In genomic region chr5:7419367-7419766, GRCh38 we compare ENCODE assay signal across 27 cellular contexts. TPM values are rescaled to one million over a fixed set of nuclear protein-coding genes. Genes with fewer than 3 reads are reported as not detected.
DNase-seq lines count a peak whose midpoint lies in the region; ATAC-seq, FAIRE-seq and TF ChIP-seq lines count a peak whose summit lies in the region.
"Had no signal": no experiment of that assay in that cellular context is flagged by ENCODE, and none has a peak within 500 bp of the region (broad histone marks: within the 10 kb centered on the region; RNA-seq: fewer than 3 reads in every experiment).

No MANE protein-coding gene starts in this region.

- DNase-seq in HepG2 (ENCODE audit: low spot score) (no peak), right lobe of liver (no peak), H1 (ENCODE audit: low read depth in 1 of 2, low spot score in 2 of 2) (no peak), nephron progenitor cell (no peak), NCI-H345 (lab: John Stamatoyannopoulos, UW) (no peak), SK-N-SH (no peak), caudate nucleus (lab: John Stamatoyannopoulos, UW) (no peak)
- DNase-seq in stimulated activated CD4-positive, alpha-beta T cell treated with anti-CD3 and anti-CD28 coated beads, Interleukin-4, amount 100 ng/mL, for 1 hour = no peak
- DNase-seq: 8988T, ACHN, DMS153, DND-41, GOT3, Karpas-422, NCI-H1092, NCI-H1417 treated with DMSO at 0.1 percent for 48 hours, NCI-H1694 treated with DMSO at 0.1 percent for 48 hours, NCI-H2081, NCI-H2227 treated with DMSO at 0.1 percent for 48 hours, NCI-H510A, NCI-H69, SHP77 had no signal

- H2BK120ac ChIP-seq in H1 (replicated peaks; ENCODE audit: low read depth, low read length) = no peak overlapping the region

- H3K27me3 ChIP-seq in HepG2 (ENCODE audit: control insufficient read depth in 1 of 2, insufficient read depth in 2 of 2, low read length in 2 of 2) = no peaks in the 10 kb centered on the region
- no peaks in the 10 kb centered on the region for H3K27me3 ChIP-seq in right lobe of liver
- H3K27me3 ChIP-seq in H1 (replicated peaks in 1 of 4; ENCODE audit: control insufficient read depth in 3 of 4, extremely low read depth in 1 of 4, insufficient read depth in 3 of 4, low read length in 3 of 4) = no peaks in the 10 kb centered on the region
- no peaks in the 10 kb centered on the region; the same call in 1 of the 2 replicates for H3K27me3 ChIP-seq in SK-N-SH (ENCODE audit: insufficient read depth)

- peak overlapping the region; percentile 26 for H3K18ac ChIP-seq in H1 (ENCODE audit: extremely low read depth, low read length)

- H4K5ac ChIP-seq in H1 (ENCODE audit: insufficient read length, low read depth, low read length) = no peak overlapping the region

- FAIRE-seq in HepG2 (lab: Jason Lieb, UNC) = no peak
- FAIRE-seq in H1 (lab: Jason Lieb, UNC) = no peak

- peak; percentile 52 for ATAC-seq in HepG2
- ATAC-seq in right lobe of liver = no peak
- ATAC-seq: HCT116, Panc1 had no signal

- H3K4me1 ChIP-seq in HepG2 (ENCODE audit: insufficient read depth, low read length) (no peaks in the 10 kb centered on the region), right lobe of liver (no peaks in the 10 kb centered on the region), H1 (replicated peaks in 1 of 4; ENCODE audit: control insufficient read depth in 3 of 4, insufficient read depth in 4 of 4, low read length in 3 of 4) (peaks cover 23 to 49% (median 37%) of the 10 kb centered on the region in 4 experiments), SK-N-SH (ENCODE audit: control insufficient read depth in 1 of 2, insufficient read depth in 2 of 2, low read depth in 1 of 2, low read length in 1 of 2) (no peaks in the 10 kb centered on the region)

- peak overlapping the region; percentile 57; the same call in 1 of the 2 replicates for H2AK5ac ChIP-seq in H1 (ENCODE audit: low read depth, low read length)

- H4K91ac ChIP-seq in H1 (replicated peaks; ENCODE audit: insufficient read length, low read length) = peak overlapping the region; percentile 84

- H3K79me2 ChIP-seq in HepG2 (ENCODE audit: insufficient read depth, low read length) (no peaks in the 10 kb centered on the region), H1 (ENCODE audit: control insufficient read depth in 1 of 2, insufficient read depth in 2 of 2, low read length in 2 of 2) (peaks cover 4 to 62% of the 10 kb centered on the region in 2 experiments; a peak in 3 of 4 replicates), SK-N-SH (ENCODE audit: insufficient read depth) (no peaks in the 10 kb centered on the region)

- peaks cover 89% of the 10 kb centered on the region for H3K4me1 Mint-ChIP-seq in nephron progenitor cell

- H3K9me3 ChIP-seq in HepG2 (ENCODE audit: low read length) (no peaks in the 10 kb centered on the region; the same call in 1 of the 2 replicates), right lobe of liver (no peaks in the 10 kb centered on the region), H1 (ENCODE audit: insufficient read depth in 2 of 2, low read depth in 1 of 2, low read length in 1 of 2) (no peaks in the 10 kb centered on the region), SK-N-SH (no peaks in the 10 kb centered on the region)

- no peaks in the 10 kb centered on the region for H3K23me2 ChIP-seq in H1 (ENCODE audit: low read depth, low read length)

- POLR2A ChIA-PET in HepG2 (lab: Yijun Ruan, JAX) = no interaction called here
- POLR2A ChIA-PET in H1 (lab: Charles Lee; ENCODE audit: partially characterized antibody) = interaction anchor here (1.3 to 2.5 kb wide), 6 partner anchors 8 to 23 kb away, joined by 3 to 13 read pairs (median 6); partner anchors contain the start of gene ADCY2
- POLR2A ChIA-PET in SK-N-SH (lab: Yijun Ruan, JAX) = no interaction called here

- H3K27ac Mint-ChIP-seq in nephron progenitor cell = peak overlapping the region; percentile 52

- no peaks in the 10 kb centered on the region for H3K9me2 ChIP-seq in SK-N-SH

- TF ChIP-seq RAD21 in HepG2 (CRISPR knock-in tag; IDR thresholded peaks at IDR 0.05) (no peak), H1 (IDR thresholded peaks at IDR 0.05 in 1 of 2, conservative IDR thresholded peaks at IDR 0.05 in 1 of 2; ENCODE audit: low read depth in 2 of 2, low read length in 2 of 2) (no peak), SK-N-SH (IDR thresholded peaks at IDR 0.05; ENCODE audit: low read length) (no peak)

- H3K4me3 Mint-ChIP-seq in nephron progenitor cell = peak overlapping the region; percentile 17

- peaks cover 3% of the 10 kb centered on the region for H3K79me1 ChIP-seq in H1 (ENCODE audit: low read depth, low read length)

- H3K4me2 ChIP-seq in HepG2 (ENCODE audit: low read depth, low read length) (no peak overlapping the region), H1 (ENCODE audit: insufficient read depth in 1 of 2, low read depth in 2 of 2, low read length in 2 of 2) (peak overlapping the region; percentile 54 to 72), SK-N-SH (no peak overlapping the region)

- no peak overlapping the region for H3K9ac ChIP-seq in HepG2 (ENCODE audit: insufficient read depth, low read depth, low read length)
- H3K9ac ChIP-seq in H1 (replicated peaks in 1 of 4; ENCODE audit: extremely low read depth in 1 of 4, low read depth in 3 of 4, low read length in 3 of 4) = no peak overlapping the region
- H3K9ac ChIP-seq in SK-N-SH = no peak overlapping the region

- H2BK15ac ChIP-seq in H1 (ENCODE audit: low read length) = no peak overlapping the region

- 10% methylated on average over 3 of the region's 4 CpGs for WGBS in HepG2 (ENCODE audit: low lambda C conversion rate)
- 33% methylated on average over 1 of the region's 4 CpGs for WGBS in right lobe of liver (ENCODE audit: insufficient coverage, low coverage, low lambda C conversion rate, missing lambda C conversion rate)
- 72% methylated on average over 4 of the region's 4 CpGs; no CpG with 5 or more reads in 1 of the 2 experiments for WGBS in H1 (ENCODE audit: extremely low coverage in 1 of 2, insufficient coverage in 1 of 2, insufficient read length in 1 of 2, insufficient replicate concordance in 2 of 2, low coverage in 1 of 2, low lambda C conversion rate in 2 of 2, missing lambda C conversion rate in 1 of 2), 2 experiments
- 6% methylated on average over 4 of the region's 4 CpGs for WGBS in SK-N-SH (ENCODE audit: low lambda C conversion rate)

- H3K4me3 ChIP-seq in HepG2 (replicated peaks in 1 of 3; ENCODE audit: insufficient read depth in 1 of 3, low read depth in 2 of 3, low read length in 3 of 3) (no peak overlapping the region), right lobe of liver (no peak overlapping the region), H1 (ENCODE audit: extremely low read depth in 1 of 4, insufficient read depth in 2 of 4, low read depth in 3 of 4, low read length in 4 of 4) (peak overlapping the region in 1 of 4 experiments; percentile 43; a peak in 1 of 8 replicates), SK-N-SH (ENCODE audit: low read depth in 2 of 2, low read length in 1 of 2) (no peak overlapping the region)

- peak overlapping the region; percentile 23; the same call in 1 of the 2 replicates for H2BK12ac ChIP-seq in H1 (ENCODE audit: low read depth, low read length)

- intact Hi-C loops in HepG2 (cut with micrococcal nuclease; ENCODE audit: unreplicated experiment) (no loop called here), right lobe of liver (cut with DNase I) (no loop called here)

- CTCF ChIA-PET in HepG2 (lab: Yijun Ruan, JAX; ENCODE audit: low intra/inter-chr PET ratio, low total read pairs) = no interaction called here
- CTCF ChIA-PET in H1 (lab: Charles Lee; ENCODE audit: partially characterized antibody) = interaction anchor here (0.7 to 3.1 kb wide), 8 partner anchors 9 to 597 kb away, joined by 3 to 13 read pairs (median 3); no protein-coding TSS in a partner anchor
- CTCF ChIA-PET in SK-N-SH (lab: Yijun Ruan, JAX) = no interaction called here

- H3K9me3 Mint-ChIP-seq in nephron progenitor cell = peaks cover 24% of the 10 kb centered on the region

- H3K36me3 Mint-ChIP-seq in nephron progenitor cell (ENCODE audit: low read depth) = peaks cover 84% of the 10 kb centered on the region

- peak overlapping the region; percentile 18; the same call in 1 of the 2 replicates for H2BK5ac ChIP-seq in H1 (ENCODE audit: low read depth, low read length)

- H3K56ac ChIP-seq in H1 (replicated peaks; ENCODE audit: insufficient read length, low read depth, low read length) = no peak overlapping the region

- H3K27me3 Mint-ChIP-seq in nephron progenitor cell (ENCODE audit: low read depth, poor library complexity) = peaks cover 3% of the 10 kb centered on the region

- H3K23ac ChIP-seq in H1 (ENCODE audit: insufficient read length) = no peak overlapping the region

- H3F3A ChIP-seq in SK-N-SH (replicated peaks; ENCODE audit: insufficient read depth) = no peaks in the 10 kb centered on the region

- H2AFZ ChIP-seq in HepG2 (ENCODE audit: low read length) = no peak overlapping the region
- no peak overlapping the region for H2AFZ ChIP-seq in H1 (ENCODE audit: low read length)
- H2AFZ ChIP-seq in SK-N-SH (ENCODE audit: low read depth) = no peak overlapping the region

- in situ Hi-C loops in HepG2 (cut with HindIII; ENCODE audit: extremely low pct_ligation_motif_present, low pct_unique_long_range_greater_than_20kb) = no loop called here

- no TSS peak for BruUV-seq in HepG2 (replicated peaks; lab: Mats Ljungman, UMichigan)

- no peak for TF ChIP-seq CTCF in HepG2 (CRISPR knock-in tag; IDR thresholded peaks at IDR 0.05)
- TF ChIP-seq CTCF in right lobe of liver (IDR thresholded peaks at IDR 0.05) = no peak
- TF ChIP-seq CTCF in H1 (IDR thresholded peaks at IDR 0.05; ENCODE audit: control extremely low read depth in 1 of 3, insufficient read depth in 1 of 3, low read depth in 1 of 3, low read length in 3 of 3) = no peak
- TF ChIP-seq CTCF in nephron progenitor cell (IDR thresholded peaks at IDR 0.05) = no peak
- TF ChIP-seq CTCF in SK-N-SH (IDR thresholded peaks at IDR 0.05) = no peak

- no peak for TF ChIP-seq POLR2A in HepG2 (IDR thresholded peaks at IDR 0.05; ENCODE audit: insufficient read depth in 1 of 2, low read depth in 2 of 2, low read length in 2 of 2)
- TF ChIP-seq POLR2A in right lobe of liver (IDR thresholded peaks at IDR 0.05) = no peak
- TF ChIP-seq POLR2A in H1 (IDR thresholded peaks at IDR 0.05; ENCODE audit: control extremely low read depth in 1 of 2, low read depth in 2 of 2, low read length in 2 of 2) = no peak

- H4K8ac ChIP-seq in H1 (ENCODE audit: extremely low read depth, insufficient read depth, low read length) = no peak overlapping the region; the same call in 1 of the 2 replicates

- H3K36me3 ChIP-seq in HepG2 (replicated peaks in 1 of 2; ENCODE audit: control insufficient read depth in 1 of 2, insufficient read depth in 2 of 2, low read length in 2 of 2) (no peaks in the 10 kb centered on the region), right lobe of liver (no peaks in the 10 kb centered on the region), H1 (ENCODE audit: control insufficient read depth in 2 of 4, insufficient read depth in 4 of 4, low read length in 3 of 4) (peaks cover 0 to 20% (median 9%) of the 10 kb centered on the region in 4 experiments; a peak in 6 of 8 replicates), SK-N-SH (replicated peaks in 1 of 2; ENCODE audit: control insufficient read depth in 1 of 2, insufficient read depth in 2 of 2, low read length in 1 of 2) (no peaks in the 10 kb centered on the region)

- TF ChIP-seq EP300 in HepG2 (IDR thresholded peaks at IDR 0.05; ENCODE audit: low read depth in 2 of 2, low read length in 2 of 2) (no peak), HepG2 (CRISPR knock-in tag; IDR thresholded peaks at IDR 0.05; ENCODE audit: borderline replicate concordance) (no peak), H1 (IDR thresholded peaks at IDR 0.05; ENCODE audit: borderline replicate concordance in 1 of 2, low read depth in 2 of 2, low read length in 2 of 2) (no peak), SK-N-SH (IDR thresholded peaks at IDR 0.05; ENCODE audit: borderline replicate concordance in 1 of 2, low read depth in 1 of 2, low read length in 1 of 2) (no peak)

- H4K20me1 ChIP-seq in HepG2 (ENCODE audit: insufficient read depth, low read length) (no peaks in the 10 kb centered on the region), H1 (replicated peaks in 1 of 2; ENCODE audit: control insufficient read depth in 1 of 2, insufficient read depth in 2 of 2, low read length in 2 of 2) (no peaks in the 10 kb centered on the region), SK-N-SH (ENCODE audit: insufficient read depth) (no peaks in the 10 kb centered on the region)

- no peak overlapping the region; the same call in 1 of the 2 replicates for H2BK20ac ChIP-seq in H1 (ENCODE audit: low read length)

- H3K27ac ChIP-seq in HepG2 (ENCODE audit: extremely low read length, insufficient read depth, low read length) (no peak overlapping the region), right lobe of liver (no peak overlapping the region), H1 (ENCODE audit: low read depth, low read length) (no peak overlapping the region), SK-N-SH (ENCODE audit: low read depth in 2 of 2, low read length in 1 of 2) (no peak overlapping the region), caudate nucleus (ENCODE audit: low read depth, low read length) (no peak overlapping the region)
- H3K27ac ChIP-seq: RWPE1 had no signal

- H3K14ac ChIP-seq in H1 (ENCODE audit: insufficient read length) = no peak overlapping the region

- H3K4ac ChIP-seq in H1 (replicated peaks; ENCODE audit: insufficient read length, low read depth, low read length) = peak overlapping the region; percentile 15

RNA-seq across cellular contexts. Expression of gene ADCY2, which starts 23.4 kb away (rescaled TPM):
- total RNA-seq in HepG2 (2016; rRNA removed; fragmentation: Illumina TruSeq; extraction: Trizol) = not detected in 2 replicates
- total RNA-seq in HepG2 (2016; cell fraction: cytosol; rRNA removed; fragmentation: Illumina TruSeq; extraction: Trizol; ENCODE audit: low read depth) = not detected in 2 replicates
- not detected in 2 replicates for total RNA-seq in HepG2 (2016; cell fraction: insoluble cytoplasmic fraction; rRNA removed; fragmentation: Illumina TruSeq; extraction: Trizol)
- not detected in 2 replicates for total RNA-seq in HepG2 (2016; cell fraction: membrane; rRNA removed; fragmentation: Illumina TruSeq; extraction: Trizol)
- not detected in 2 replicates for total RNA-seq in HepG2 (2016; cell fraction: nucleus; rRNA removed; fragmentation: Illumina TruSeq; extraction: Trizol)
- not detected in 2 replicates for polyA plus RNA-seq in HepG2 (2011; rRNA removed)
- not detected in 2 replicates for polyA plus RNA-seq in HepG2 (2011; cell fraction: cytosol; rRNA removed)
- polyA plus RNA-seq in HepG2 (2011; cell fraction: nucleus; rRNA removed) = not detected in 2 replicates
- not detected in 2 replicates for polyA plus RNA-seq in HepG2 (2012)
- polyA plus RNA-seq in HepG2 (2016; cell fraction: cytosol; fragmentation: Illumina TruSeq; extraction: Trizol; ENCODE audit: low read depth) = not detected in 2 replicates
- not detected in 2 replicates for polyA plus RNA-seq in HepG2 (2016; cell fraction: insoluble cytoplasmic fraction; fragmentation: Illumina TruSeq; extraction: Trizol; ENCODE audit: low read depth)
- not detected in 2 replicates for polyA plus RNA-seq in HepG2 (2016; cell fraction: membrane; fragmentation: Illumina TruSeq; extraction: Trizol; ENCODE audit: low read depth)
- polyA plus RNA-seq in HepG2 (2016; cell fraction: nucleus; fragmentation: Illumina TruSeq; extraction: Trizol; ENCODE audit: insufficient read depth, low read depth) = not detected in 2 replicates
- polyA minus RNA-seq in HepG2 (2011; rRNA and poly(A)+ RNA removed; ENCODE audit: low replicate concordance) = 0.02 TPM in 1 of 2 replicates, not detected in the other
- polyA minus RNA-seq in HepG2 (2011; cell fraction: cytosol; rRNA and poly(A)+ RNA removed) = not detected in 2 replicates
- not detected in 2 replicates for polyA minus RNA-seq in HepG2 (2011; cell fraction: nucleus; rRNA and poly(A)+ RNA removed)
- total RNA-seq in right lobe of liver = under 1 TPM in 1 of 6 experiments, not detected in 5; 0.93 TPM
- 122 and 131 TPM in 2 replicates for total RNA-seq in H1 (2021; fragmentation: NEBNext Ultra II Directional; extraction: Animal tissue kit (Norgen Biotek cat#: 25700))
- polyA plus RNA-seq in H1 (2011; rRNA removed) = 28.6 and 35.8 TPM in 2 replicates
- polyA plus RNA-seq in H1 (2011; cell fraction: cytosol; rRNA removed) = 35.3 TPM
- polyA plus RNA-seq in H1 (2011; cell fraction: nucleus; rRNA removed) = 111 TPM
- 32.6 to 58.0 TPM (median 43.3 TPM) in 4 replicates for polyA plus RNA-seq in H1 (2012, experiment 1 of 2)
- 12.4 TPM for polyA plus RNA-seq in H1 (2012, experiment 2 of 2)
- 20.7 TPM for polyA plus RNA-seq in H1 (2013, experiment 1 of 2)
- polyA plus RNA-seq in H1 (2013, experiment 2 of 2) = 21.5 TPM
- 515 and 527 TPM in 2 replicates for polyA minus RNA-seq in H1 (2011; rRNA and poly(A)+ RNA removed)
- polyA minus RNA-seq in H1 (2011; cell fraction: cytosol; rRNA and poly(A)+ RNA removed) = 70.8 TPM
- 671 TPM for polyA minus RNA-seq in H1 (2011; cell fraction: nucleus; rRNA and poly(A)+ RNA removed)
- polyA plus RNA-seq in SK-N-SH (2012; rRNA removed) = not detected in 2 replicates
- polyA plus RNA-seq in SK-N-SH (2012; cell fraction: cytosol; rRNA removed) = under 0.01 TPM in 1 of 2 replicates, not detected in the other
- polyA plus RNA-seq in SK-N-SH (2012; cell fraction: nucleus; rRNA removed) = 0.01 TPM in 1 of 2 replicates, not detected in the other
- total RNA-seq: OCI-LY7 had no signal
- polyA plus RNA-seq: BJ had no signal

Comparison
In these comparisons a context has a peak if more than half of its experiments do, and no peak if none do; other contexts are left out.
1. H3K4me2 ChIP-seq: peak in H1 (2 of 2); none in HepG2 (single experiment) and SK-N-SH (single experiment).
2. RNA of gene ADCY2, which starts 23.4 kb away (total RNA-seq): 122 to 131 TPM in H1; not detected in HepG2 and 0.93 TPM in right lobe of liver; every median in the first group is over 10 times any median in the second.